In genomic region chr4:118086334-118086733, GRCh38 we compare ENCODE assay signal across 12 cellular contexts. TPM values are rescaled to one million over a fixed set of nuclear protein-coding genes. Genes with fewer than 3 reads are reported as not detected.
DNase-seq lines count a peak whose midpoint lies in the region; ATAC-seq and TF ChIP-seq lines count a peak whose summit lies in the region.
"Had no signal": no experiment of that assay in that cellular context is flagged by ENCODE, and none has a peak within 500 bp of the region (broad histone marks: within the 10 kb centered on the region; RNA-seq: fewer than 3 reads in every experiment).

No MANE protein-coding gene starts in this region.

- peaks cover 4% of the 10 kb centered on the region for H3K4me1 ChIP-seq in RWPE2 (ENCODE audit: insufficient read depth, poor library complexity, severe bottlenecking)
- H3K4me1 ChIP-seq: parathyroid adenoma had no signal

- in situ Hi-C loops in GM13977 (cut with MboI; ENCODE audit: low pct_unique_long_range_greater_than_20kb, low sequenced_read_pairs, unreplicated experiment) = no loop called here

- H3K4me3 ChIP-seq in RWPE2 (ENCODE audit: severe bottlenecking) (no peak overlapping the region), lower leg skin (ENCODE audit: low read depth, poor library complexity, severe bottlenecking) (no peak overlapping the region)

- DNase-seq in stimulated activated CD4-positive, alpha-beta T cell treated with anti-CD3 and anti-CD28 coated beads, Interleukin-12 subunit alpha, Interleukin-12 subunit beta, amount 100 ng/mL, for 4 hours = peak; percentile 0
- no peak for DNase-seq in stimulated activated CD4-positive, alpha-beta T cell treated with anti-CD3 and anti-CD28 coated beads, Interleukin-2, amount 100 ng/mL, for 48 hours
- DNase-seq in RWPE2 (ENCODE audit: low spot score) (no peak), fibroblast of the conjunctiva (ENCODE audit: low read depth) (peak; percentile 2), GM13977 (ENCODE audit: low spot score) (no peak), NCI-H345 (lab: John Stamatoyannopoulos, UW) (no peak), lower leg skin (ENCODE audit: low spot score in 2 of 2) (no peak)
- DNase-seq: activated gamma-delta T cell; CD8-positive, alpha-beta memory T cell; NCI-H1092 had no signal

- WGBS in lower leg skin, 2 donors = 35 to 41% methylated on average over 2 of the region's 2 CpGs

- no peaks in the 10 kb centered on the region for H3K36me3 ChIP-seq in RWPE2 (ENCODE audit: low read depth)

- no peak overlapping the region for H3K27ac ChIP-seq in RWPE2 (ENCODE audit: poor library complexity, severe bottlenecking)
- H3K27ac ChIP-seq: parathyroid adenoma had no signal

- no peaks in the 10 kb centered on the region for H3K27me3 ChIP-seq in RWPE2 (ENCODE audit: insufficient read depth, poor library complexity, severe bottlenecking)

- no peak for TF ChIP-seq POLR2A in lower leg skin (IDR thresholded peaks at IDR 0.05)

- ATAC-seq in RWPE2 (ENCODE audit: low read depth) = 0 out of 3 replicates have a peak, but pooled peaks have one; percentile 33
- no peak for ATAC-seq in HG03354 (IDR thresholded peaks at IDR 0.05; ENCODE audit: poor library complexity, severe bottlenecking, unreplicated experiment)

- intact Hi-C loops in lower leg skin (cut with DNase I; ENCODE audit: low total_unique reads) = loop anchor here (2.0 kb wide), 1 partner anchor 56 kb away; no protein-coding TSS in a partner anchor

- H3K9me3 ChIP-seq in RWPE2 (ENCODE audit: severe bottlenecking) = no peaks in the 10 kb centered on the region

- TF ChIP-seq CTCF in RWPE2 (IDR thresholded peaks at IDR 0.05; ENCODE audit: poor library complexity, severe bottlenecking) = no peak
- TF ChIP-seq CTCF in GM13977 (IDR thresholded peaks at IDR 0.05; ENCODE audit: extremely low read depth, insufficient read depth, missing control alignments) = no peak
- no peak for TF ChIP-seq CTCF in lower leg skin (IDR thresholded peaks at IDR 0.05)

RNA-seq across cellular contexts. Expression of gene NDST3, which starts 52.0 kb away (rescaled TPM):
- under 1 TPM in 1 of 4 donors, not detected in 3; 0.25 TPM for total RNA-seq in lower leg skin
- total RNA-seq: CD8-positive, alpha-beta memory T cell had no signal

Comparison
In these comparisons a context has a peak if more than half of its experiments do, and no peak if none do; other contexts are left out.
1. DNase-seq: peak in stimulated activated CD4-positive, alpha-beta T cell treated with anti-CD3 and anti-CD28 coated beads, Interleukin-12 subunit alpha, Interleukin-12 subunit beta, amount 100 ng/mL, for 4 hours (single experiment) and fibroblast of the conjunctiva (single experiment); none in stimulated activated CD4-positive, alpha-beta T cell treated with anti-CD3 and anti-CD28 coated beads, Interleukin-2, amount 100 ng/mL, for 48 hours (0 of 2), RWPE2 (single experiment), GM13977 (single experiment), NCI-H345 (single experiment) and lower leg skin (0 of 2).